30 cellular contexts compared by ENCODE assay signal in the genomic region with DNA sequence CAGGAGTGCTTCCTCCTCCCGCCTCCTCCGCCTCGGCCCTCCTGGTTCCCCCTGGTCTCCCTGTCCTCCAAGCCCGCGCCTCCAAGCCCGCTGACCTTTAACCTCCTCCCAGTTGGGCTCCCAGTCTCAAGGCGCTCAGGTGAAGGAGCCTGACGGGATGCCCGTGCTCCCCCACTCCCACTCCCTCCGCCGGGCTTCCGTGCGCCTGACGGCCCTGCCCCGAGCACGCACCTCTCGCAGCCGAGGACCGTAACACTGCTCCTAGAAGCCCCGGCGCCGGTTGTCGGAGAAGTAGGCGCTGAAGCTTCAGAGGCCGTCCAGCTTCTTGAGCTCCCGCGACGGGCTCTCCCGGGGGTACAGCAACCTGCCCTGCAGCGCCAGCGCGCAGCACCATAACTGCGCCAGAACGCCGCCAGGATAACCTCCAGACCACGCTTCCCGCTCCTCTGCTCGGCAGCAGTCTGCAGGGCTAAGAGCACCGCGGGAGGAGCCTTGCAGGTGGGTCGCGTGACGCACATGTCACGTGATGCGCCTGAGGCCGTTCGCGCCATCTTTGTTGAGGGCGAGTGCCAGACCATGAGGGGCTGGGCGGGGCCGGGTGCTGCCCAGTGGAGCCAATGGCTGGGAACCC.
A peak's percentile ranks its signal among the peaks of the same experiment; 100 is the strongest.
DNase-seq lines count a peak whose midpoint lies in the region; ATAC-seq, FAIRE-seq and TF ChIP-seq lines count a peak whose summit lies in the region.
"Had no signal": no experiment of that assay in that cellular context is flagged by ENCODE, and none has a peak within 500 bp of the region (broad histone marks: within the 10 kb centered on the region; RNA-seq: fewer than 3 reads in every experiment).

No MANE protein-coding gene starts in this region.

- H3K9me1 ChIP-seq in K562 (ENCODE audit: control insufficient read depth, insufficient read depth, low read length) = no peaks in the 10 kb centered on the region

- no peak for TF ChIP-seq CTCF in K562 (IDR thresholded peaks at IDR 0.05 in 2 of 3, conservative IDR thresholded peaks at IDR 0.05 in 1 of 3; ENCODE audit: insufficient read depth in 2 of 3, low read depth in 1 of 3, low read length in 3 of 3)
- TF ChIP-seq CTCF in gastrocnemius medialis (IDR thresholded peaks at IDR 0.05 in 4 of 5, conservative IDR thresholded peaks at IDR 0.05 in 1 of 5) = no peak
- no peak for TF ChIP-seq CTCF in thyroid gland (IDR thresholded peaks at IDR 0.05)

- H3K4me3 ChIP-seq in K562 (no peak overlapping the region), gastrocnemius medialis (no peak overlapping the region), thyroid gland (replicated peaks in 1 of 3) (no peak overlapping the region)
- H3K4me3 ChIP-seq: A549, ascending aorta, GM23248, lung, mucosa of descending colon had no signal

- no peak overlapping the region for H3K4me2 ChIP-seq in K562 (ENCODE audit: insufficient read depth, low read length)
- H3K4me2 ChIP-seq: A549 had no signal

- CTCF ChIA-PET in K562 (lab: Yijun Ruan, JAX; ENCODE audit: low intra/inter-chr PET ratio) = no interaction called here

- no peak for TF ChIP-seq EP300 in K562 (IDR thresholded peaks at IDR 0.05; ENCODE audit: low read length)

- POLR2A ChIA-PET in K562 (lab: Yijun Ruan, JAX) = no interaction called here

- in situ Hi-C loops in K562 (cut with MboI) (no loop called here), gastrocnemius medialis (cut with MboI; ENCODE audit: low sequenced_read_pairs in 4 of 4) (no loop called here)

- no peaks in the 10 kb centered on the region for H3K79me2 ChIP-seq in K562 (ENCODE audit: control insufficient read depth, insufficient read depth, low read length)

- DNase-seq in cardiac septum (ENCODE audit: low spot score) (peak; percentile 67), left cardiac atrium (no peak), K562 (ENCODE audit: extremely low read depth in 1 of 4, low spot score in 3 of 4) (peak in 2 of 4 experiments; percentile 10 to 13), occipital lobe (lab: John Stamatoyannopoulos, UW) (peak; percentile 1), gastrocnemius medialis (no peak), ureter (ENCODE audit: low spot score) (no peak), thyroid gland (no peak)
- DNase-seq: activated CD4-positive, alpha-beta T cell treated with anti-CD3 and anti-CD28 coated beads, Interleukin-2, amount 10 ng/mL, durations not matched to agents 7 days and 5 days; activated gamma-delta T cell treated with Interleukin-2 at 50 U/mL for 16 hours; activated T-cell treated with anti-CD3 and anti-CD28 coated beads, Interleukin-2, amount 50 U/mL, for 4 hours; DMS79; GM23248; KBM-7; natural killer cell; NCI-H1092 treated with DMSO at 0.1 percent for 48 hours; NCI-H2029 treated with DMSO at 0.1 percent for 48 hours; NCI-H345; NCI-H69; SIG-M5 had no signal

- TF ChIP-seq POLR2A in K562 (conservative IDR thresholded peaks at IDR 0.05) (no peak), gastrocnemius medialis (IDR thresholded peaks at IDR 0.05) (no peak), thyroid gland (IDR thresholded peaks at IDR 0.05) (no peak)

- H3K4me1 ChIP-seq in K562 (replicated peaks in 1 of 2; ENCODE audit: control insufficient read depth in 2 of 2, insufficient read depth in 2 of 2, low read length in 2 of 2) (peaks cover 0 to 5% of the 10 kb centered on the region in 2 experiments; a peak in 2 of 5 replicates), gastrocnemius medialis (no peaks in the 10 kb centered on the region), thyroid gland (no peaks in the 10 kb centered on the region)
- H3K4me1 ChIP-seq: A549, ascending aorta had no signal

- ATAC-seq in left cardiac atrium = no peak
- no peak for ATAC-seq in K562
- no peak for ATAC-seq in gastrocnemius medialis
- no peak for ATAC-seq in HG03521 (IDR thresholded peaks at IDR 0.05; ENCODE audit: unreplicated experiment)
- ATAC-seq: A549; activated T-cell treated with anti-CD3 and anti-CD28 coated beads, Interleukin-2, amount 50 U/mL, for 4 hours; esophagus mucosa; mucosa of descending colon; natural killer cell; Panc1; stimulated activated effector memory CD8-positive, alpha-beta T cell treated with anti-CD3 and anti-CD28 coated beads, Interleukin-12 subunit alpha, Interleukin-12 subunit beta, amount 100 ng/mL, for 72 hours; WTC11 had no signal

- H3K36me3 ChIP-seq in K562 (ENCODE audit: control insufficient read depth, insufficient read depth, low read length) (no peaks in the 10 kb centered on the region), gastrocnemius medialis (no peaks in the 10 kb centered on the region), thyroid gland (no peaks in the 10 kb centered on the region)
- H3K36me3 ChIP-seq: ascending aorta had no signal

- H3K9ac ChIP-seq in K562 (ENCODE audit: insufficient read depth in 1 of 2, low read depth in 2 of 2, low read length in 2 of 2) = no peak overlapping the region
- H3K9ac ChIP-seq: GM23248 had no signal

- intact Hi-C loops in cardiac septum (cut with DNase I) = no loop called here
- intact Hi-C loops in left cardiac atrium (cut with DNase I) = no loop called here
- intact Hi-C loops in K562 (cut with micrococcal nuclease) = no loop called here
- intact Hi-C loops in gastrocnemius medialis (cut with DNase I; ENCODE audit: low total_unique reads) = no loop called here
- intact Hi-C loops in thyroid gland (cut with DNase I) = no loop called here

- no peak for TF ChIP-seq RAD21 in K562 (CRISPR knock-in tag; conservative IDR thresholded peaks at IDR 0.05 in 1 of 2, IDR thresholded peaks at IDR 0.05 in 1 of 2)

- H3K9me3 ChIP-seq in K562 (replicated peaks; ENCODE audit: control insufficient read depth, insufficient read depth, low read depth, low read length) (no peaks in the 10 kb centered on the region), gastrocnemius medialis (no peaks in the 10 kb centered on the region), thyroid gland (no peaks in the 10 kb centered on the region)

- no peak for FAIRE-seq in K562 (lab: Jason Lieb, UNC)
- FAIRE-seq: A549, G401.6, keratinocyte had no signal

- H3K27ac ChIP-seq in K562 (ENCODE audit: extremely low read depth, low read depth, low read length) (no peak overlapping the region), gastrocnemius medialis (no peak overlapping the region), thyroid gland (no peak overlapping the region)
- H3K27ac ChIP-seq: A549, ascending aorta, GM23248 had no signal

- H4K20me1 ChIP-seq in K562 (replicated peaks; ENCODE audit: control insufficient read depth, insufficient read depth, low read length) = no peaks in the 10 kb centered on the region

- H3K27me3 ChIP-seq in K562 (ENCODE audit: control insufficient read depth in 2 of 2, insufficient read depth in 2 of 2, low read length in 2 of 2) (no peaks in the 10 kb centered on the region), gastrocnemius medialis (no peaks in the 10 kb centered on the region), thyroid gland (no peaks in the 10 kb centered on the region)
- H3K27me3 ChIP-seq: ascending aorta had no signal

- no peak overlapping the region for H2AFZ ChIP-seq in K562 (ENCODE audit: low read depth, low read length)
- H2AFZ ChIP-seq: GM23248 had no signal

- WGBS in K562 (ENCODE audit: insufficient coverage, low coverage, missing lambda C conversion rate) = 14% methylated on average over 34 of the region's 51 CpGs
- 40 to 61% methylated on average over 30 to 33 of the region's 51 CpGs for WGBS in thyroid gland, 2 donors

- no TSS peak for BruUV-seq in K562 (replicated peaks; lab: Mats Ljungman, UMichigan)

TF ChIP-seq in K562, 482 proteins besides CTCF, POLR2A, EP300 and RAD21 (continues in another document):
- peak; percentile 23; the same call in 1 of the 2 replicates for TF ChIP-seq CREM (IDR thresholded peaks at IDR 0.05; ENCODE audit: low read depth)
- peak; percentile 36 for TF ChIP-seq CBFA2T2 (conservative IDR thresholded peaks at IDR 0.05)
- TF ChIP-seq ATF7 (IDR thresholded peaks at IDR 0.05) = no peak
- peak; percentile 82 for TF ChIP-seq USF1 (CRISPR knock-in tag; IDR thresholded peaks at IDR 0.05)
- TF ChIP-seq YY1 (IDR thresholded peaks at IDR 0.05; ENCODE audit: borderline replicate concordance in 1 of 3, control insufficient read depth in 1 of 3, extremely low read depth in 1 of 3, insufficient read depth in 3 of 3, insufficient read length in 1 of 3, insufficient replicate concordance in 2 of 3, low read depth in 1 of 3, low read length in 2 of 3) = peak; percentile 61 to 84 (median 61)
- TF ChIP-seq TFE3 (CRISPR knock-in tag; IDR thresholded peaks at IDR 0.05) = peak; percentile 83
- TF ChIP-seq ATF1 (CRISPR knock-in tag; IDR thresholded peaks at IDR 0.05) = no peak
- peak; percentile 25; the same call in 1 of the 2 replicates for TF ChIP-seq ATF1 (tag; IDR thresholded peaks at IDR 0.05)
- TF ChIP-seq, protein P1, sequence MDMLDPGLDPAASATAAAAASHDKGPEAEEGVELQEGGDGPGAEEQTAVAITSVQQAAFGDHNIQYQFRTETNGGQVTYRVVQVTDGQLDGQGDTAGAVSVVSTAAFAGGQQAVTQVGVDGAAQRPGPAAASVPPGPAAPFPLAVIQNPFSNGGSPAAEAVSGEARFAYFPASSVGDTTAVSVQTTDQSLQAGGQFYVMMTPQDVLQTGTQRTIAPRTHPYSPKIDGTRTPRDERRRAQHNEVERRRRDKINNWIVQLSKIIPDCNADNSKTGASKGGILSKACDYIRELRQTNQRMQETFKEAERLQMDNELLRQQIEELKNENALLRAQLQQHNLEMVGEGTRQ (CRISPR knock-in tag; IDR thresholded peaks at IDR 0.05) = peak; percentile 90
- peak; percentile 27 for TF ChIP-seq HCFC1 (IDR thresholded peaks at IDR 0.05; ENCODE audit: low read depth, low read length)
- TF ChIP-seq DACH1 (IDR thresholded peaks at IDR 0.05; ENCODE audit: partially characterized antibody) = no peak
- peak; percentile 67 for TF ChIP-seq RAD51 (IDR thresholded peaks at IDR 0.05; ENCODE audit: borderline replicate concordance, low read depth)

Comparison
In these comparisons a context has a peak if more than half of its experiments do, and no peak if none do; other contexts are left out.
1. DNase-seq: peak in cardiac septum (single experiment) and occipital lobe (single experiment); none in left cardiac atrium (single experiment), gastrocnemius medialis (0 of 2), ureter (single experiment) and thyroid gland (0 of 2).